30 cellular contexts compared by ENCODE assay signal in the genomic region with DNA sequence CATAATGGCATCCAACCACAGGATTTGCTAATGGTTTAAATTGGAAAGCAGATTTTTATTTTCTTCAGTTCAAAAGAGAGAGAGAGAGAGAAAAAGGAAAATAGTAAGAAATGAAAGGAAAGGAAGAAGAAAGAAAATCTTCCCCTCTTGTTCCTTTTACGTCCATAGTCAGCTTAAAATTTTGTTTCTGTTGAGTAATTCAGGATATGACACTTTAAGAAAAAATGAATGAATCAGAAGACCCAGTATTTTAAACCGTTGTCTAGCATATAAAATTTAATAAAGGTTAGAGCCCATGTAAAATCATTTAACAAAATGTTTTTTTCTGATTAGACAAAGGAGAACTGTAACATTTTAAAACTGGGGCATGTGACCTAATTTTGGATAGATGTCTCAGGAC.
DNase-seq lines count a peak whose midpoint lies in the region; ATAC-seq, FAIRE-seq and TF ChIP-seq lines count a peak whose summit lies in the region.
"Had no signal": no experiment of that assay in that cellular context is flagged by ENCODE, and none has a peak within 500 bp of the region (broad histone marks: within the 10 kb centered on the region; RNA-seq: fewer than 3 reads in every experiment).

No MANE protein-coding gene starts in this region.

- H3K4me3 Mint-ChIP-seq in MCF 10A (ENCODE audit: unreplicated experiment) (no peak overlapping the region), astrocyte (ENCODE audit: unreplicated experiment) (no peak overlapping the region), natural killer cell (no peak overlapping the region)
- H3K4me3 Mint-ChIP-seq: activated CD4-positive, alpha-beta memory T cell treated with anti-CD3 and anti-CD28 coated beads, Interleukin-2, amount 10 ng/mL, durations not matched to agents 7 days and 5 days; IgD-negative memory B cell; memory B cell; naive thymus-derived CD4-positive, alpha-beta T cell had no signal

- H3K79me2 ChIP-seq in astrocyte (ENCODE audit: insufficient read depth, low read length), result no peaks in the 10 kb centered on the region
- H3K79me2 ChIP-seq: parathyroid adenoma had no signal

- no peaks in the 10 kb centered on the region for H3K9me3 Mint-ChIP-seq in MCF 10A (ENCODE audit: unreplicated experiment)
- no peaks in the 10 kb centered on the region for H3K9me3 Mint-ChIP-seq in astrocyte (ENCODE audit: unreplicated experiment)
- H3K9me3 Mint-ChIP-seq in natural killer cell, result peaks cover 13 to 19% of the 10 kb centered on the region in 2 donors

- no peak overlapping the region for H3K9ac ChIP-seq in astrocyte (ENCODE audit: low read length)
- H3K9ac ChIP-seq: BLaER1, parathyroid adenoma had no signal

- H3K27me3 ChIP-seq in breast epithelium (no peaks in the 10 kb centered on the region), astrocyte (ENCODE audit: insufficient read depth, low read length) (no peaks in the 10 kb centered on the region)
- H3K27me3 ChIP-seq: adrenal gland, BLaER1, gastroesophageal sphincter, MG63, upper lobe of right lung had no signal

- CTCF ChIA-PET in MCF 10A (lab: Yijun Ruan, JAX), result no interaction called here

- H3K4me1 Mint-ChIP-seq in MCF 10A (ENCODE audit: insufficient read depth, unreplicated experiment), result peaks cover 15% of the 10 kb centered on the region
- peaks cover 7% of the 10 kb centered on the region for H3K4me1 Mint-ChIP-seq in astrocyte (ENCODE audit: low read depth, unreplicated experiment)
- H3K4me1 Mint-ChIP-seq in natural killer cell, result no peaks in the 10 kb centered on the region
- H3K4me1 Mint-ChIP-seq: activated CD4-positive, alpha-beta memory T cell treated with anti-CD3 and anti-CD28 coated beads, Interleukin-2, amount 10 ng/mL, durations not matched to agents 7 days and 5 days; IgD-negative memory B cell; memory B cell; naive thymus-derived CD4-positive, alpha-beta T cell had no signal

- peak overlapping the region; percentile 1 for H2AFZ ChIP-seq in astrocyte (ENCODE audit: low read depth, low read length)
- H2AFZ ChIP-seq: parathyroid adenoma had no signal

- no peaks in the 10 kb centered on the region for H4K20me1 ChIP-seq in astrocyte (ENCODE audit: insufficient read depth, low read length)
- H4K20me1 ChIP-seq: BLaER1 had no signal

- BruUV-seq in MCF 10A (replicated peaks; lab: Mats Ljungman, UMichigan), result no TSS peak

- no peak for FAIRE-seq in astrocyte (lab: Jason Lieb, UNC)
- FAIRE-seq: H1 had no signal

- no peaks in the 10 kb centered on the region for H3K4me1 ChIP-seq in breast epithelium
- H3K4me1 ChIP-seq in astrocyte (ENCODE audit: insufficient read depth, low read length), result no peaks in the 10 kb centered on the region
- H3K4me1 ChIP-seq: adrenal gland, BLaER1, Caco-2, gastroesophageal sphincter, parathyroid adenoma, upper lobe of right lung had no signal

- H3K4me2 ChIP-seq in astrocyte (ENCODE audit: low read length), result peak overlapping the region; percentile 55
- H3K4me2 ChIP-seq: BLaER1 had no signal

- no peak for TF ChIP-seq POLR2A in breast epithelium (IDR thresholded peaks at IDR 0.05)

- ATAC-seq in natural killer cell, result no peak
- ATAC-seq: gastroesophageal sphincter; naive thymus-derived CD4-positive, alpha-beta T cell; right cardiac atrium; upper lobe of right lung had no signal

- H3K27ac ChIP-seq in breast epithelium (no peak overlapping the region), astrocyte (ENCODE audit: low read depth, low read length) (no peak overlapping the region)
- H3K27ac ChIP-seq: adrenal gland, BLaER1, gastroesophageal sphincter, HL-60, parathyroid adenoma, upper lobe of right lung had no signal

- DNase-seq in MCF 10A (ENCODE audit: unreplicated experiment) (peak; percentile 3), breast epithelium (ENCODE audit: low spot score in 2 of 2) (no peak), astrocyte (ENCODE audit: low read depth) (peak; percentile 27), fibroblast of the aortic adventitia (ENCODE audit: low read depth) (peak; percentile 48), stromal cell of bone marrow (ENCODE audit: low read depth) (peak; percentile 35), AG20443 (ENCODE audit: low spot score) (no peak), natural killer cell (no peak)
- DNase-seq in activated CD4-positive, CD25-positive, alpha-beta regulatory T cell treated with anti-CD3 and anti-CD28 coated beads, Interleukin-2, amount 50 U/mL, for 72 hours, result no peak
- DNase-seq: 8988T; activated CD4-positive, alpha-beta memory T cell treated with anti-CD3 and anti-CD28 coated beads, Interleukin-2, amount 10 ng/mL, durations not matched to agents 7 days and 5 days; activated effector memory CD4-positive, alpha-beta T cell treated with anti-CD3 and anti-CD28 coated beads, Interleukin-2, amount 50 U/mL, for 16 hours; adrenal gland; Caco-2; caudate nucleus; DND-41; MG63; naive thymus-derived CD4-positive, alpha-beta T cell; NCI-H510A treated with DMSO at 0.1 percent for 48 hours; NK-92 treated with Interleukin-12 subunit alpha and Interleukin-12 subunit beta, amount 100 ng/mL, for 24 hours; right cardiac atrium; RPMI8226; T1000; upper lobe of right lung had no signal

- H3K36me3 ChIP-seq in breast epithelium, result no peaks in the 10 kb centered on the region
- H3K36me3 ChIP-seq in astrocyte (ENCODE audit: insufficient read depth, low read length), result no peaks in the 10 kb centered on the region
- H3K36me3 ChIP-seq: adrenal gland, BLaER1, gastroesophageal sphincter, MG63, upper lobe of right lung had no signal

- POLR2A ChIA-PET in MCF 10A (lab: Yijun Ruan, JAX), result no interaction called here

- H3K27ac Mint-ChIP-seq in MCF 10A (ENCODE audit: low read depth, unreplicated experiment) (peak overlapping the region; percentile 68), astrocyte (ENCODE audit: unreplicated experiment) (no peak overlapping the region), natural killer cell (no peak overlapping the region)
- H3K27ac Mint-ChIP-seq: activated CD4-positive, alpha-beta memory T cell treated with anti-CD3 and anti-CD28 coated beads, Interleukin-2, amount 10 ng/mL, durations not matched to agents 7 days and 5 days; IgD-negative memory B cell; memory B cell; naive thymus-derived CD4-positive, alpha-beta T cell had no signal

- H3K4me3 ChIP-seq in breast epithelium (no peak overlapping the region), astrocyte (ENCODE audit: insufficient read depth, low read depth, low read length) (no peak overlapping the region), fibroblast of the aortic adventitia (ENCODE audit: low read depth, low read length) (no peak overlapping the region)
- H3K4me3 ChIP-seq: adrenal gland, BLaER1, gastroesophageal sphincter, MG63, upper lobe of right lung had no signal

- no peaks in the 10 kb centered on the region for H3K36me3 Mint-ChIP-seq in MCF 10A (ENCODE audit: insufficient read depth, unreplicated experiment)
- no peaks in the 10 kb centered on the region for H3K36me3 Mint-ChIP-seq in astrocyte (ENCODE audit: low read depth, unreplicated experiment)
- peaks cover 6% of the 10 kb centered on the region for H3K36me3 Mint-ChIP-seq in natural killer cell
- H3K36me3 Mint-ChIP-seq: IgD-negative memory B cell, memory B cell had no signal

- no peak for TF ChIP-seq CTCF in MCF 10A (IDR thresholded peaks at IDR 0.05; ENCODE audit: unreplicated experiment)
- TF ChIP-seq CTCF in breast epithelium (IDR thresholded peaks at IDR 0.05), result no peak
- no peak for TF ChIP-seq CTCF in astrocyte (IDR thresholded peaks at IDR 0.05; ENCODE audit: insufficient read depth, low read depth, low read length)
- no peak for TF ChIP-seq CTCF in fibroblast of the aortic adventitia (IDR thresholded peaks at IDR 0.05; ENCODE audit: insufficient read depth, low read length)
- no peak for TF ChIP-seq CTCF in natural killer cell (IDR thresholded peaks at IDR 0.05)

- no peaks in the 10 kb centered on the region for H3K27me3 Mint-ChIP-seq in MCF 10A (ENCODE audit: insufficient read depth, unreplicated experiment)
- H3K27me3 Mint-ChIP-seq in astrocyte (ENCODE audit: low read depth, unreplicated experiment), result no peaks in the 10 kb centered on the region
- H3K27me3 Mint-ChIP-seq in natural killer cell (ENCODE audit: low read depth in 2 of 2), result no peaks in the 10 kb centered on the region
- H3K27me3 Mint-ChIP-seq: activated CD4-positive, alpha-beta memory T cell treated with anti-CD3 and anti-CD28 coated beads, Interleukin-2, amount 10 ng/mL, durations not matched to agents 7 days and 5 days; IgD-negative memory B cell; memory B cell; naive thymus-derived CD4-positive, alpha-beta T cell had no signal

- H3K9me3 ChIP-seq in breast epithelium, result no peaks in the 10 kb centered on the region
- no peaks in the 10 kb centered on the region for H3K9me3 ChIP-seq in astrocyte (ENCODE audit: insufficient read depth, low read depth, low read length)
- H3K9me3 ChIP-seq: BLaER1, Caco-2, gastroesophageal sphincter, MG63, upper lobe of right lung had no signal

- intact Hi-C loops in MCF 10A (cut with micrococcal nuclease) (no loop called here), breast epithelium (cut with DNase I; ENCODE audit: low total_unique reads) (no loop called here), natural killer cell (cut with micrococcal nuclease) (no loop called here)

Comparison
In these comparisons a context has a peak if more than half of its experiments do, and no peak if none do; other contexts are left out.
1. DNase-seq: peak in MCF 10A (single experiment), astrocyte (single experiment), fibroblast of the aortic adventitia (single experiment) and stromal cell of bone marrow (single experiment); none in breast epithelium (0 of 2), AG20443 (single experiment), natural killer cell (single experiment) and activated CD4-positive, CD25-positive, alpha-beta regulatory T cell treated with anti-CD3 and anti-CD28 coated beads, Interleukin-2, amount 50 U/mL, for 72 hours (single experiment).